In the genomic region with DNA sequence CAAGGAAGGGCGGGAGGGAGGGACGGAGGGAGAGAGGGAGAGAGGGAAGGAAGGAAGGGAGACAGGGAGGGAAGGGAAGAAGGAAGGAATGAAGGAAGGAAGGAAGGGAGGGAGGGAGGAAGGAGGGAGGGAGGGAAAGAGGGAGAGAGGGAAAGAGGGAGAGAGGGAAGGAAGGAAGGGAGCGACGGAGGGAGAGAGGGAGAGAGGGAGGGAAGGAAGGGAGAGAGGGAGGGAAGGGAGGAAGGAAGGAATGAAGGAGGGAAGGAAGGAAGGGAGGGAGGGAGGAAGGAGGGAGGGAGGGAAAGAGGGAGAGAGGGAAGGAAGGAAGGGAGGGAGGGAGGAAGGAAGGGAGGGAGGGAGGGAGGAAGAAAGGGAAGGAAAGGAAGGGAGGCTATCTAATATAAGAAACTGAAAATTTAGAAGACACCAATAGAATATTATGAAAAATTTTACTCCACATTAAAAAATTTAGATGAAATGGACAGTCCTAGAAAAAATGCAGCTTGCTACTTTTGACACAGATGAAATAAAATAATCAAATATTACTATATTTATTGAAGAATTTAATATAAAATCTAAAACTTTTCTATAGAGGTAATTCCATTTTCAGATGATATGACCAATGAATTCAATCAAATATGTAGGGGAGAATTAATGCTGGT, we compare ENCODE assay signal across 2 cellular contexts.
TF ChIP-seq lines count a peak whose summit lies in the region.

No MANE protein-coding gene starts in this region.

TF ChIP-seq in HepG2, 621 proteins besides CTCF, POLR2A, EP300 and RAD21:
- TF ChIP-seq, protein P1, sequence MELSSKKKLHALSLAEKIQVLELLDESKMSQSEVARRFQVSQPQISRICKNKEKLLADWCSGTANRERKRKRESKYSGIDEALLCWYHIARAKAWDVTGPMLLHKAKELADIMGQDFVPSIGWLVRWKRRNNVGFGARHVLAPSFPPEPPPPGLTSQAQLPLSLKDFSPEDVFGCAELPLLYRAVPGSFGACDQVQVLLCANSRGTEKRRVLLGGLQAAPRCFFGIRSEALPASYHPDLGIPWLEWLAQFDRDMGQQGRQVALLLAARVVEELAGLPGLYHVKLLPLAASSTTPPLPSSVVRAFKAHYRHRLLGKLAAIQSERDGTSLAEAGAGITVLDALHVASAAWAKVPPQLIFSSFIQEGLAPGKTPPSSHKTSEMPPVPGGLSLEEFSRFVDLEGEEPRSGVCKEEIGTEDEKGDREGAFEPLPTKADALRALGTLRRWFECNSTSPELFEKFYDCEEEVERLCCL (CRISPR knock-in tag; IDR thresholded peaks at IDR 0.05; ENCODE audit: borderline replicate concordance): no peak
- TF ChIP-seq PCBP1 (IDR thresholded peaks at IDR 0.05; ENCODE audit: borderline replicate concordance, low read depth, low read length) (peak; percentile 93), HNRNPK (IDR thresholded peaks at IDR 0.05; ENCODE audit: low read depth, low read length, poor library complexity, severe bottlenecking) (peak; percentile 97)

TF ChIP-seq in K562, 482 proteins besides CTCF, POLR2A, EP300 and RAD21:
- TF ChIP-seq PCBP1 (IDR thresholded peaks at IDR 0.05; ENCODE audit: low read depth, low read length, poor library complexity, severe bottlenecking): peak; percentile 67
- TF ChIP-seq HNRNPK (IDR thresholded peaks at IDR 0.05; ENCODE audit: low read depth, low read length, poor library complexity, severe bottlenecking): peak; percentile 89
- TF ChIP-seq ZNF717 (CRISPR knock-in tag; IDR thresholded peaks at IDR 0.05): no peak
- TF ChIP-seq, protein P2, sequence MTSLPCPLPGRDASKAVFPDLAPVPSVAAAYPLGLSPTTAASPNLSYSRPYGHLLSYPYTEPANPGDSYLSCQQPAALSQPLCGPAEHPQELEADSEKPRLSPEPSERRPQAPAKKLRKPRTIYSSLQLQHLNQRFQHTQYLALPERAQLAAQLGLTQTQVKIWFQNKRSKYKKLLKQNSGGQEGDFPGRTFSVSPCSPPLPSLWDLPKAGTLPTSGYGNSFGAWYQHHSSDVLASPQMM (CRISPR knock-in tag; IDR thresholded peaks at IDR 0.05): no peak
- TF ChIP-seq, protein P3, sequence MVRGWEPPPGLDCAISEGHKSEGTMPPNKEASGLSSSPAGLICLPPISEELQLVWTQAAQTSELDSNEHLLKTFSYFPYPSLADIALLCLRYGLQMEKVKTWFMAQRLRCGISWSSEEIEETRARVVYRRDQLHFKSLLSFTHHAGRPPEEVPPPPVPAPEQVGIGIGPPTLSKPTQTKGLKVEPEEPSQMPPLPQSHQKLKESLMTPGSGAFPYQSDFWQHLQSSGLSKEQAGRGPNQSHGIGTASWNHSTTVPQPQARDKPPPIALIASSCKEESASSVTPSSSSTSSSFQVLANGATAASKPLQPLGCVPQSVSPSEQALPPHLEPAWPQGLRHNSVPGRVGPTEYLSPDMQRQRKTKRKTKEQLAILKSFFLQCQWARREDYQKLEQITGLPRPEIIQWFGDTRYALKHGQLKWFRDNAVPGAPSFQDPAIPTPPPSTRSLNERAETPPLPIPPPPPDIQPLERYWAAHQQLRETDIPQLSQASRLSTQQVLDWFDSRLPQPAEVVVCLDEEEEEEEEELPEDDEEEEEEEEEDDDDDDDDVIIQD (CRISPR knock-in tag; IDR thresholded peaks at IDR 0.05): no peak
- TF ChIP-seq CBX1 (IDR thresholded peaks at IDR 0.05; ENCODE audit: low read depth): no peak
- no peak for TF ChIP-seq ZSCAN32 (CRISPR knock-in tag; IDR thresholded peaks at IDR 0.05)
- peak; percentile 96 for TF ChIP-seq PCBP2 (IDR thresholded peaks at IDR 0.05; ENCODE audit: low read depth, low read length, poor library complexity, severe bottlenecking)
- no peak for TF ChIP-seq PRMT5 (CRISPR knock-in tag; IDR thresholded peaks at IDR 0.05)
